ENCODE assay signal across 36 cellular contexts in the genomic region with DNA sequence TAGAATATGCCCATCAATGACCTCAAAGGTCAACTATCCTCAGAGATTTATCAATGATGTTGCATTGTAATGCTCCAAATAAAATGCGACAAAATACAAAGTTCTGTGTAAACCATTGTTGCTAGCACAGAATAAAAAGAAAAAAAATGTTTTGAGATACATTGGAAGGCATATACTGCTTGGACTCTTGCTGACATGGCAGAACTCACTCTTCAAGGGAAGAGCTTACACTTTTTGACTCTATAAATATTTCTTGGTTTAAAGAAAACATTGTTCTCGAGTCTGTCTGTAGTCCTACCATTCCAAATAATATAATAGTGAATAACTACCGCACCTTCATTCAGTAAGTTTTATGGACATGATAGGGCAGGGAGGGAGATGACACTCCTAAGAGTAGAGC.
"Had no signal": no experiment of that assay in that cellular context is flagged by ENCODE, and none has a peak within 500 bp of the region (broad histone marks: within the 10 kb centered on the region; RNA-seq: fewer than 3 reads in every experiment).

No MANE protein-coding gene starts in this region.

- H3K9me3 ChIP-seq: MG63 had no signal

- DNase-seq: Karpas-422, Kasumi-1, MG63, MM.1S, MV-4-11, NCI-H1048, NCI-H1092, NCI-H1092 treated with DMSO at 0.1 percent for 48 hours, NCI-H1105, NCI-H1105 treated with DMSO at 0.1 percent for 48 hours, NCI-H1417, NCI-H1417 treated with DMSO at 0.1 percent for 48 hours, NCI-H1436, NCI-H1436 treated with DMSO at 0.1 percent for 48 hours, NCI-H146, NCI-H1694, NCI-H1694 treated with DMSO at 0.1 percent for 48 hours, NCI-H187, NCI-H187 treated with DMSO at 0.1 percent for 48 hours, NCI-H1930, NCI-H2029, NCI-H2029 treated with DMSO at 0.1 percent for 48 hours, NCI-H2081, NCI-H2081 treated with DMSO at 0.1 percent for 48 hours, NCI-H2107, NCI-H2171, NCI-H2171 treated with DMSO at 0.1 percent for 48 hours, NCI-H2227 treated with DMSO at 0.1 percent for 48 hours, NCI-H226, NCI-H345, NCI-H446, NCI-H446 treated with DMSO at 0.1 percent for 48 hours, NCI-H510A, NCI-H510A treated with DMSO at 0.1 percent for 48 hours, NCI-H524, NCI-H524 treated with DMSO at 0.1 percent for 48 hours had no signal

- H3K36me3 ChIP-seq: MG63 had no signal

- H3K27me3 ChIP-seq: MG63 had no signal

- H3K4me3 ChIP-seq: MG63 had no signal
